8 cellular contexts compared by ENCODE assay signal in genomic region chr5:178130576-178131445, GRCh38. TPM values are rescaled to one million over a fixed set of nuclear protein-coding genes. Genes with fewer than 3 reads are reported as not detected.
DNase-seq lines count a peak whose midpoint lies in the region; ATAC-seq and TF ChIP-seq lines count a peak whose summit lies in the region.

Gene RMND5B (plus strand): TSS chr5:178131014. CDS start chr5:178138120, 7,106 bp downstream.

- intact Hi-C loops in head of caudate nucleus (cut with DNase I) = no loop called here
- intact Hi-C loops in ovary (cut with DNase I) = no loop called here
- intact Hi-C loops in thyroid gland (cut with DNase I) = no loop called here

- 0 to 1% (median 0%) methylated on average over 68 to 102 of the region's 102 CpGs for WGBS in ovary, 3 donors
- WGBS in thyroid gland, 2 donors = 0% methylated on average over 18 to 23 of the region's 102 CpGs

- no peak for TF ChIP-seq EP300 in ovary (IDR thresholded peaks at IDR 0.05)

- POLR2A ChIA-PET in HEK293T (lab: Yijun Ruan, JAX) = interaction anchor here (0.9 to 2.2 kb wide), 8 partner anchors 10 to 73 kb away, joined by 3 to 13 read pairs (median 6); partner anchors contain the start of genes HNRNPAB and NHP2
- POLR2A ChIA-PET in activated naive CD8-positive, alpha-beta T cell treated with anti-CD3 and anti-CD28 coated beads, Interleukin-2, amount 10 ng/mL, durations not matched to agents 7 days and 5 days (lab: Charles Lee) = interaction anchor here (0.9 to 1.6 kb wide), 4 partner anchors 10 to 101 kb away, joined by 3 to 4 read pairs (median 4); partner anchors contain the start of gene NHP2

- H3K4me1 ChIP-seq in ovary (ENCODE audit: insufficient read depth) = no peaks in the 10 kb centered on the region
- H3K4me1 ChIP-seq in thyroid gland = peaks cover 8 to 9% of the 10 kb centered on the region in 2 donors

- no peaks in the 10 kb centered on the region for H3K9me3 ChIP-seq in ovary
- no peaks in the 10 kb centered on the region for H3K9me3 ChIP-seq in thyroid gland

- H3K36me3 Mint-ChIP-seq in activated naive CD8-positive, alpha-beta T cell treated with anti-CD3 and anti-CD28 coated beads, Interleukin-2, amount 10 ng/mL, durations not matched to agents 7 days and 5 days = no peaks in the 10 kb centered on the region

- H3K4me3 ChIP-seq in ovary (peak within 1 kb of the TSS; percentile 98), thyroid gland (replicated peaks in 1 of 3) (peak within 1 kb of the TSS; percentile 48 to 85 (median 83))

- H3K27me3 Mint-ChIP-seq in activated naive CD8-positive, alpha-beta T cell treated with anti-CD3 and anti-CD28 coated beads, Interleukin-2, amount 10 ng/mL, durations not matched to agents 7 days and 5 days = peaks cover 9% of the 10 kb centered on the region

- peak within 1 kb of the TSS; percentile 84 to 86 for H3K27ac ChIP-seq in ovary
- peak within 1 kb of the TSS; percentile 73 to 98 (median 93) for H3K27ac ChIP-seq in thyroid gland

- ATAC-seq in activated naive CD8-positive, alpha-beta T cell treated with anti-CD3 and anti-CD28 coated beads, Interleukin-2, amount 10 ng/mL, durations not matched to agents 7 days and 5 days (ENCODE audit: low read depth) = peak; percentile 80

- peak within 1 kb of the TSS; percentile 72 for H3K4me3 Mint-ChIP-seq in activated naive CD8-positive, alpha-beta T cell treated with anti-CD3 and anti-CD28 coated beads, Interleukin-2, amount 10 ng/mL, durations not matched to agents 7 days and 5 days

- TF ChIP-seq CTCF in GM10266 (IDR thresholded peaks at IDR 0.05; ENCODE audit: control insufficient read depth, insufficient read depth, low read depth, missing control alignments) = no peak
- no peak for TF ChIP-seq CTCF in ovary (IDR thresholded peaks at IDR 0.05)
- TF ChIP-seq CTCF in thyroid gland (IDR thresholded peaks at IDR 0.05) = no peak

- peak; percentile 94 for DNase-seq in GM10266 (ENCODE audit: extremely low spot score)
- DNase-seq in HEK293T (ENCODE audit: extremely low spot score) = peak; percentile 94
- DNase-seq in NAMALWA (ENCODE audit: low spot score) = peak; percentile 91
- peak; percentile 41 to 80 for DNase-seq in SW 1271 (lab: John Stamatoyannopoulos, UW)
- DNase-seq in activated naive CD8-positive, alpha-beta T cell treated with anti-CD3 and anti-CD28 coated beads, Interleukin-2, amount 10 ng/mL, durations not matched to agents 7 days and 5 days = peak; percentile 86
- peak; percentile 40 to 93 (median 86) for DNase-seq in head of caudate nucleus
- DNase-seq in ovary = peak; percentile 81 to 90 (median 85)
- DNase-seq in thyroid gland = peak; percentile 87 to 89

- peak within 1 kb of the TSS; percentile 55 for H3K27ac Mint-ChIP-seq in activated naive CD8-positive, alpha-beta T cell treated with anti-CD3 and anti-CD28 coated beads, Interleukin-2, amount 10 ng/mL, durations not matched to agents 7 days and 5 days

- H3K27me3 ChIP-seq in ovary (no peaks in the 10 kb centered on the region), thyroid gland (no peaks in the 10 kb centered on the region)

- TF ChIP-seq POLR2A in ovary (IDR thresholded peaks at IDR 0.05) = peak; percentile 69
- peak in 1 of 2 donors; percentile 83 for TF ChIP-seq POLR2A in thyroid gland (IDR thresholded peaks at IDR 0.05)

- H3K36me3 ChIP-seq in ovary (no peaks in the 10 kb centered on the region), thyroid gland (no peaks in the 10 kb centered on the region)

- CTCF ChIA-PET in HEK293T (lab: Yijun Ruan, JAX) = interaction anchor here (0.6 to 2.8 kb wide), 2 partner anchors 8 to 10 kb away, joined by 4 to 14 read pairs; no protein-coding TSS in a partner anchor

- H3K4me1 Mint-ChIP-seq in activated naive CD8-positive, alpha-beta T cell treated with anti-CD3 and anti-CD28 coated beads, Interleukin-2, amount 10 ng/mL, durations not matched to agents 7 days and 5 days = peaks cover 15% of the 10 kb centered on the region

- no peaks in the 10 kb centered on the region for H3K9me3 Mint-ChIP-seq in activated naive CD8-positive, alpha-beta T cell treated with anti-CD3 and anti-CD28 coated beads, Interleukin-2, amount 10 ng/mL, durations not matched to agents 7 days and 5 days

TF ChIP-seq in HEK293T, 16 proteins besides CTCF, POLR2A, EP300 and RAD21:
- no peak for TF ChIP-seq FOXA1 (IDR thresholded peaks at IDR 0.05)
- TF ChIP-seq PKNOX1 (IDR thresholded peaks at IDR 0.05) = no peak
- peak; percentile 47; the same call in 1 of the 2 replicates for TF ChIP-seq LEF1 (IDR thresholded peaks at IDR 0.05; ENCODE audit: borderline replicate concordance)
- TF ChIP-seq ZNF384 (IDR thresholded peaks at IDR 0.05) = no peak
- peak; percentile 35; the same call in 1 of the 2 replicates for TF ChIP-seq L3MBTL2 (conservative IDR thresholded peaks at IDR 0.05)
- TF ChIP-seq ELF4 (IDR thresholded peaks at IDR 0.05) = no peak
- no peak; the same call in 1 of the 2 replicates for TF ChIP-seq FOXM1 (IDR thresholded peaks at IDR 0.05; ENCODE audit: borderline replicate concordance)
- no peak for TF ChIP-seq FOXK2 (IDR thresholded peaks at IDR 0.05)
- no peak for TF ChIP-seq ARNT (IDR thresholded peaks at IDR 0.05)

RNA-seq across cellular contexts. Expression of gene RMND5B, which starts in this region (rescaled TPM):
- total RNA-seq in activated naive CD8-positive, alpha-beta T cell treated with anti-CD3 and anti-CD28 coated beads, Interleukin-2, amount 10 ng/mL, durations not matched to agents 7 days and 5 days = 10 to 100 TPM; 11.4 to 12.5 TPM
- 10 to 100 TPM; 18.1 to 43.2 (median 33.0) TPM for total RNA-seq in ovary
- polyA plus RNA-seq in ovary = 10 to 100 TPM; 13.8 to 25.0 TPM
- 10 to 100 TPM; 32.9 to 49.3 (median 48.2) TPM for total RNA-seq in thyroid gland

Comparison
In these comparisons a context has a peak if more than half of its experiments do, and no peak if none do; other contexts are left out.
1. Peak in every context shown above with its lines: DNase-seq, ATAC-seq, H3K4me3 ChIP-seq and H3K27ac ChIP-seq.